In genomic region chr10:103067951-103068350, GRCh38 we compare ENCODE assay signal across 28 cellular contexts.
"Had no signal": no experiment of that assay in that cellular context is flagged by ENCODE, and none has a peak within 500 bp of the region (broad histone marks: within the 10 kb centered on the region; RNA-seq: fewer than 3 reads in every experiment).

No MANE protein-coding gene starts in this region.

- H3K4me3 ChIP-seq: breast epithelium, esophagus squamous epithelium, gastroesophageal sphincter, ovary, sigmoid colon, smooth muscle cell, tibial nerve had no signal

- H3K4me2 ChIP-seq: smooth muscle cell had no signal

- H3K36me3 ChIP-seq: breast epithelium, esophagus squamous epithelium, ovary had no signal

- ATAC-seq: activated CD8-positive, alpha-beta memory T cell treated with anti-CD3 and anti-CD28 coated beads, Interleukin-2, amount 10 ng/mL, durations not matched to agents 7 days and 5 days; activated CD8-positive, alpha-beta T cell treated with anti-CD3 and anti-CD28 coated beads, Interleukin-2, amount 10 ng/mL, durations not matched to agents 7 days and 5 days; gastroesophageal sphincter; left cardiac atrium; left ventricle myocardium superior; stimulated activated naive B cell treated with anti-CD40 and anti-IgM and Interleukin-4, amounts not matched to agents 10 μg/mL and 1 μg/mL and 100 μg/mL, for 72 hours; WTC11 had no signal

- DNase-seq: activated CD4-positive, alpha-beta T cell treated with anti-CD3 and anti-CD28 coated beads for 1 hour; activated CD4-positive, alpha-beta T cell treated with anti-CD3 and anti-CD28 coated beads, Interleukin-2, amount 50 U/mL, for 1 hour; activated CD8-positive, alpha-beta memory T cell treated with anti-CD3 and anti-CD28 coated beads, Interleukin-2, amount 10 ng/mL, durations not matched to agents 7 days and 5 days; activated CD8-positive, alpha-beta T cell treated with anti-CD3 and anti-CD28 coated beads, Interleukin-2, amount 10 ng/mL, durations not matched to agents 7 days and 5 days; activated T-cell treated with anti-CD3 and anti-CD28 coated beads, Interleukin-2, amount 50 U/mL, for 48 hours; central memory CD4-positive, alpha-beta T cell; dermis blood vessel endothelial cell; effector CD4-positive, alpha-beta T cell; esophagus squamous epithelium; hippocampal formation; left cardiac atrium; left ventricle myocardium superior; mammary epithelial cell; naive B cell; nephron progenitor cell; ovary; sigmoid colon; stimulated activated CD4-positive, alpha-beta T cell treated with anti-CD3 and anti-CD28 coated beads, Interleukin-1b, Interleukin-23, amount 100 ng/mL, for 48 hours; stimulated activated CD4-positive, alpha-beta T cell treated with anti-CD3 and anti-CD28 coated beads, Interleukin-4, amount 100 ng/mL, for 4 hours; stimulated activated naive B cell treated with anti-CD40 and anti-IgM and Interleukin-4, amounts not matched to agents 10 μg/mL and 1 μg/mL and 100 μg/mL, for 72 hours; T-helper 2 cell had no signal

- H3K27me3 ChIP-seq: breast epithelium, esophagus squamous epithelium, gastroesophageal sphincter, neutrophil, ovary, sigmoid colon, tibial nerve had no signal

- H3K9me3 ChIP-seq: breast epithelium, esophagus squamous epithelium, gastroesophageal sphincter, neutrophil, ovary, sigmoid colon, tibial nerve had no signal

- H3K4me1 ChIP-seq: breast epithelium, sigmoid colon had no signal

- H3K27ac ChIP-seq: breast epithelium, epithelial cell of prostate, esophagus squamous epithelium, gastroesophageal sphincter, neutrophil, ovary, sigmoid colon, tibial nerve had no signal
